3 cellular contexts compared by ENCODE assay signal in the genomic region with DNA sequence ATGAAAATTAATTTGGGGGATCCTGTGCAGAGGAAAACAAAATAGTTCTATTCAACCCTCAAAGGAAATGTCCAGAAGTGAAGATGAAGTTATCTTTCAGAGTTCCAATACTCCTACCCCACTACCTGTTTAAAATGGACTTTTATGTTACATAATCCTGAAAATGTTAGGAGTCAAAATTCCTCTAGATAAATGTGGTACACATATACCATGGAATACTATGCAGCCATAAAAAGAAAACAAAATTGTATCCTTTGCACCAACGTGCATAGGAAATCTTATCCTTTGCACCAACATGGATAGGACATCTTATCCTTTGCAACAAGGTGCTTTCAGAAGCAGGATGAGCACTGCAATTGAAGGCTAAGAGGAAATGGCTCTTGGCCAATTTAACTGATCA.
TF ChIP-seq lines count a peak whose summit lies in the region.

No MANE protein-coding gene starts in this region.

TF ChIP-seq in SK-N-SH treated with all-trans-retinoic acid at 6 μM for 48 hours, 23 proteins besides CTCF, POLR2A, EP300 and RAD21 (continued from another document):
- TF ChIP-seq, protein P1, sequence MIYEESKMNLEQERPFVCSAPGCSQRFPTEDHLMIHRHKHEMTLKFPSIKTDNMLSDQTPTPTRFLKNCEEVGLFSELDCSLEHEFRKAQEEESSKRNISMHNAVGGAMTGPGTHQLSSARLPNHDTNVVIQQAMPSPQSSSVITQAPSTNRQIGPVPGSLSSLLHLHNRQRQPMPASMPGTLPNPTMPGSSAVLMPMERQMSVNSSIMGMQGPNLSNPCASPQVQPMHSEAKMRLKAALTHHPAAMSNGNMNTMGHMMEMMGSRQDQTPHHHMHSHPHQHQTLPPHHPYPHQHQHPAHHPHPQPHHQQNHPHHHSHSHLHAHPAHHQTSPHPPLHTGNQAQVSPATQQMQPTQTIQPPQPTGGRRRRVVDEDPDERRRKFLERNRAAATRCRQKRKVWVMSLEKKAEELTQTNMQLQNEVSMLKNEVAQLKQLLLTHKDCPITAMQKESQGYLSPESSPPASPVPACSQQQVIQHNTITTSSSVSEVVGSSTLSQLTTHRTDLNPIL (CRISPR knock-in tag; IDR thresholded peaks at IDR 0.05; ENCODE audit: low read depth), result no peak
- TF ChIP-seq, protein P2, sequence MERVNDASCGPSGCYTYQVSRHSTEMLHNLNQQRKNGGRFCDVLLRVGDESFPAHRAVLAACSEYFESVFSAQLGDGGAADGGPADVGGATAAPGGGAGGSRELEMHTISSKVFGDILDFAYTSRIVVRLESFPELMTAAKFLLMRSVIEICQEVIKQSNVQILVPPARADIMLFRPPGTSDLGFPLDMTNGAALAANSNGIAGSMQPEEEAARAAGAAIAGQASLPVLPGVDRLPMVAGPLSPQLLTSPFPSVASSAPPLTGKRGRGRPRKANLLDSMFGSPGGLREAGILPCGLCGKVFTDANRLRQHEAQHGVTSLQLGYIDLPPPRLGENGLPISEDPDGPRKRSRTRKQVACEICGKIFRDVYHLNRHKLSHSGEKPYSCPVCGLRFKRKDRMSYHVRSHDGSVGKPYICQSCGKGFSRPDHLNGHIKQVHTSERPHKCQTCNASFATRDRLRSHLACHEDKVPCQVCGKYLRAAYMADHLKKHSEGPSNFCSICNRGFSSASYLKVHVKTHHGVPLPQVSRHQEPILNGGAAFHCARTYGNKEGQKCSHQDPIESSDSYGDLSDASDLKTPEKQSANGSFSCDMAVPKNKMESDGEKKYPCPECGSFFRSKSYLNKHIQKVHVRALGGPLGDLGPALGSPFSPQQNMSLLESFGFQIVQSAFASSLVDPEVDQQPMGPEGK (CRISPR knock-in tag; IDR thresholded peaks at IDR 0.05; ENCODE audit: borderline replicate concordance), result no peak

TF ChIP-seq in SK-N-SH, 30 proteins besides CTCF, POLR2A, EP300 and RAD21 (continued from another document):
- TF ChIP-seq SIN3A (IDR thresholded peaks at IDR 0.05; ENCODE audit: borderline replicate concordance, low read depth, low read length) (no peak), GATA2 (CRISPR knock-in tag; IDR thresholded peaks at IDR 0.05) (no peak), RFX5 (IDR thresholded peaks at IDR 0.05; ENCODE audit: low read length) (no peak), RXRA (IDR thresholded peaks at IDR 0.05; ENCODE audit: borderline replicate concordance, low read depth) (no peak), RCOR1 (IDR thresholded peaks at IDR 0.05; ENCODE audit: low read length) (no peak)
- TF ChIP-seq, protein P3, sequence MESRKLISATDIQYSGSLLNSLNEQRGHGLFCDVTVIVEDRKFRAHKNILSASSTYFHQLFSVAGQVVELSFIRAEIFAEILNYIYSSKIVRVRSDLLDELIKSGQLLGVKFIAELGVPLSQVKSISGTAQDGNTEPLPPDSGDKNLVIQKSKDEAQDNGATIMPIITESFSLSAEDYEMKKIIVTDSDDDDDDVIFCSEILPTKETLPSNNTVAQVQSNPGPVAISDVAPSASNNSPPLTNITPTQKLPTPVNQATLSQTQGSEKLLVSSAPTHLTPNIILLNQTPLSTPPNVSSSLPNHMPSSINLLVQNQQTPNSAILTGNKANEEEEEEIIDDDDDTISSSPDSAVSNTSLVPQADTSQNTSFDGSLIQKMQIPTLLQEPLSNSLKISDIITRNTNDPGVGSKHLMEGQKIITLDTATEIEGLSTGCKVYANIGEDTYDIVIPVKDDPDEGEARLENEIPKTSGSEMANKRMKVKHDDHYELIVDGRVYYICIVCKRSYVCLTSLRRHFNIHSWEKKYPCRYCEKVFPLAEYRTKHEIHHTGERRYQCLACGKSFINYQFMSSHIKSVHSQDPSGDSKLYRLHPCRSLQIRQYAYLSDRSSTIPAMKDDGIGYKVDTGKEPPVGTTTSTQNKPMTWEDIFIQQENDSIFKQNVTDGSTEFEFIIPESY (IDR thresholded peaks at IDR 0.05; ENCODE audit: borderline replicate concordance, low read depth), result no peak

TF ChIP-seq in HEK293T, 16 proteins besides CTCF, POLR2A, EP300 and RAD21 (continued from another document):
- TF ChIP-seq HDGF (IDR thresholded peaks at IDR 0.05; ENCODE audit: borderline replicate concordance), result no peak
- no peak for TF ChIP-seq ZNF384 (IDR thresholded peaks at IDR 0.05)
- no peak for TF ChIP-seq FOXM1 (IDR thresholded peaks at IDR 0.05; ENCODE audit: borderline replicate concordance)
- TF ChIP-seq TARDBP (IDR thresholded peaks at IDR 0.05), result no peak
- no peak for TF ChIP-seq SP1 (IDR thresholded peaks at IDR 0.05)
- no peak for TF ChIP-seq CTBP1 (IDR thresholded peaks at IDR 0.05; ENCODE audit: borderline replicate concordance)
- TF ChIP-seq FOXK2 (IDR thresholded peaks at IDR 0.05), result no peak
- no peak for TF ChIP-seq ELF4 (IDR thresholded peaks at IDR 0.05)
